In genomic region chr17:7436556-7437368, GRCh38 we compare ENCODE assay signal across 9 cellular contexts. TPM values are rescaled to one million over a fixed set of nuclear protein-coding genes. Genes with fewer than 3 reads are reported as not detected.
A peak's percentile ranks its signal among the peaks of the same experiment; 100 is the strongest.
DNase-seq lines count a peak whose midpoint lies in the region; ATAC-seq and TF ChIP-seq lines count a peak whose summit lies in the region.
"Had no signal": no experiment of that assay in that cellular context is flagged by ENCODE, and none has a peak within 500 bp of the region (broad histone marks: within the 10 kb centered on the region; RNA-seq: fewer than 3 reads in every experiment).

No MANE protein-coding gene starts in this region.

- H3K4me3 ChIP-seq in Caco-2 (ENCODE audit: low read depth, low read length) (peak overlapping the region; percentile 55), OCI-LY7 (ENCODE audit: low read depth, low read length, poor library complexity, severe bottlenecking) (peak overlapping the region; percentile 76)

- H3K9me3 Mint-ChIP-seq in Caco-2 (ENCODE audit: unreplicated experiment), result no peaks in the 10 kb centered on the region

- H3K27me3 ChIP-seq in Caco-2 (replicated peaks; ENCODE audit: control insufficient read depth, insufficient read depth, low read length), result no peaks in the 10 kb centered on the region

- no TSS peak for BruUV-seq in Caco-2 (replicated peaks; lab: Mats Ljungman, UMichigan)
- BruUV-seq in OCI-LY7 (replicated peaks; lab: Mats Ljungman, UMichigan), result no TSS peak

- H3K36me3 Mint-ChIP-seq in Caco-2 (ENCODE audit: insufficient read depth, unreplicated experiment), result peaks cover 23% of the 10 kb centered on the region

- POLR2A ChIA-PET in Caco-2 (lab: Charles Lee), result interaction anchor here (0.5 to 2.9 kb wide), 5 partner anchors 28 to 47 kb away, joined by 3 to 38 read pairs (median 4); partner anchors contain the start of genes POLR2A, TMEM256 and ZBTB4
- POLR2A ChIA-PET in OCI-LY7 (lab: Charles Lee), result interaction anchor here (0.5 to 2.5 kb wide), 3 partner anchors 12 to 174 kb away, joined by 3 to 8 read pairs (median 6); partner anchors contain the start of gene TMEM256

- intact Hi-C loops in Caco-2 (cut with micrococcal nuclease; ENCODE audit: unreplicated experiment) (loop anchor here (1.0 to 5.0 kb wide), 3 partner anchors 47 to 251 kb away; partner anchors contain the start of genes TMEM95, TP53 and WRAP53), OCI-LY7 (cut with micrococcal nuclease; ENCODE audit: unreplicated experiment) (loop anchor here (1.0 to 5.0 kb wide), 5 partner anchors 48 to 399 kb away; partner anchors contain the start of genes POLR2A, SENP3, SLC16A13 and WRAP53)

- no peaks in the 10 kb centered on the region for H3K36me3 ChIP-seq in Caco-2 (ENCODE audit: control insufficient read depth, insufficient read depth, low read length)
- H3K36me3 ChIP-seq in OCI-LY7 (ENCODE audit: insufficient read depth, low read length), result no peaks in the 10 kb centered on the region

- H3K4me2 ChIP-seq in OCI-LY7 (ENCODE audit: low read length), result peak overlapping the region; percentile 99

- CTCF ChIA-PET in Caco-2 (lab: Charles Lee), result interaction anchor here (0.6 to 2.9 kb wide), 12 partner anchors 15 to 124 kb away, joined by 3 to 21 read pairs (median 3); partner anchors contain the start of genes TMEM256, TNFSF13 and ZBTB4
- CTCF ChIA-PET in OCI-LY7 (lab: Charles Lee; ENCODE audit: unreplicated experiment), result interaction anchor here (0.6 to 1.9 kb wide), 6 partner anchors 18 to 124 kb away, joined by 3 to 18 read pairs (median 6); partner anchors contain the start of genes TMEM256 and TMEM95

- H3K4me1 ChIP-seq in Caco-2 (no peaks in the 10 kb centered on the region), OCI-LY7 (ENCODE audit: insufficient read depth, low read length, poor library complexity, severe bottlenecking) (peaks cover 40% of the 10 kb centered on the region)

- peak overlapping the region; percentile 61; the same call in 1 of the 2 replicates for H2AFZ ChIP-seq in OCI-LY7 (ENCODE audit: low read length)

- peak; percentile 45 to 48 for TF ChIP-seq CTCF in Caco-2 (IDR thresholded peaks at IDR 0.05; ENCODE audit: insufficient read depth in 1 of 2, low read depth in 1 of 2, low read length in 1 of 2, severe bottlenecking in 1 of 2, unreplicated experiment in 1 of 2)
- peak; percentile 88 for TF ChIP-seq CTCF in OCI-LY7 (conservative IDR thresholded peaks at IDR 0.05; ENCODE audit: low read length)

- ATAC-seq in HG03196 (IDR thresholded peaks at IDR 0.05; ENCODE audit: unreplicated experiment), result peak; percentile 30
- ATAC-seq in esophagus mucosa, result peak; percentile 73
- no peak for ATAC-seq in HG02840 (IDR thresholded peaks at IDR 0.05; ENCODE audit: low FRiP score, unreplicated experiment)

- H3K27ac Mint-ChIP-seq in Caco-2 (ENCODE audit: unreplicated experiment), result peak overlapping the region; percentile 95

- H4K20me1 ChIP-seq in OCI-LY7 (ENCODE audit: insufficient read depth, low read length), result no peaks in the 10 kb centered on the region

- H3K79me2 ChIP-seq in OCI-LY7 (ENCODE audit: insufficient read depth, low read depth, low read length), result peaks cover 4% of the 10 kb centered on the region; the same call in 1 of the 2 replicates

- H3K4me1 Mint-ChIP-seq in Caco-2 (ENCODE audit: low read depth, unreplicated experiment), result peaks cover 6% of the 10 kb centered on the region

- DNase-seq in Caco-2, result peak; percentile 74 to 86
- DNase-seq in OCI-LY7 (ENCODE audit: low spot score), result peak; percentile 91
- DNase-seq in activated T-cell treated with anti-CD3 and anti-CD28 coated beads for 48 hours (ENCODE audit: low read depth), result peak; percentile 88
- peak; percentile 82 for DNase-seq in mucosa of gallbladder (ENCODE audit: low spot score)
- peak; percentile 38 to 64 for DNase-seq in stimulated activated CD8-positive, alpha-beta memory T cell treated with anti-CD3 and anti-CD28 coated beads, Interleukin-4, amount 100 ng/mL, for 1 hour (ENCODE audit: low read depth in 2 of 2, low spot score in 1 of 2)

- no peaks in the 10 kb centered on the region for H3K9me2 ChIP-seq in OCI-LY7 (ENCODE audit: insufficient read depth, low read length)

- peak overlapping the region; percentile 81 for H3K4me3 Mint-ChIP-seq in Caco-2 (ENCODE audit: unreplicated experiment)

- H3K27ac ChIP-seq in OCI-LY7 (ENCODE audit: low read depth, low read length, poor library complexity, severe bottlenecking), result peak overlapping the region; percentile 77

- H3K27me3 Mint-ChIP-seq in Caco-2 (ENCODE audit: insufficient read depth, unreplicated experiment), result no peaks in the 10 kb centered on the region

- no peaks in the 10 kb centered on the region for H3K9me3 ChIP-seq in Caco-2
- H3K9me3 ChIP-seq in OCI-LY7 (ENCODE audit: low read length), result no peaks in the 10 kb centered on the region

RNA-seq across cellular contexts. Expression of gene TMEM102, which starts 1.5 kb away (rescaled TPM):
- total RNA-seq in Caco-2 (2022) (2.9 and 3.7 TPM in 2 replicates), OCI-LY7 (2022) (16.6 and 18.9 TPM in 2 replicates), esophagus mucosa (8.2 TPM), mucosa of gallbladder (14.3 TPM)
- 13.4 and 15.6 TPM in 2 replicates for total RNA-seq in OCI-LY7 (2014; rRNA removed; shearing (Covaris generic))

RNA-seq across cellular contexts. Expression of gene FGF11, which starts 2.5 kb away (rescaled TPM):
- total RNA-seq in Caco-2 (2022) (0.91 and 1.3 TPM in 2 replicates), OCI-LY7 (2022) (9.9 and 11.0 TPM in 2 replicates), esophagus mucosa (8.6 TPM), mucosa of gallbladder (2.7 TPM)
- total RNA-seq in OCI-LY7 (2014; rRNA removed; shearing (Covaris generic)), result 1.3 and 2.8 TPM in 2 replicates

RNA-seq across cellular contexts. Expression of gene CHRNB1, which starts 8.1 kb away (rescaled TPM):
- total RNA-seq in Caco-2 (2022) (1.7 and 2.6 TPM in 2 replicates), OCI-LY7 (2022) (13.4 and 15.6 TPM in 2 replicates), esophagus mucosa (4.9 TPM), mucosa of gallbladder (10.0 TPM)
- 12.7 and 13.2 TPM in 2 replicates for total RNA-seq in OCI-LY7 (2014; rRNA removed; shearing (Covaris generic))

RNA-seq across cellular contexts. Expression of gene SPEM3, which starts 8.1 kb away (rescaled TPM):
- total RNA-seq in Caco-2 (2022) (not detected in 2 replicates), OCI-LY7 (2022) (not detected in 2 replicates), esophagus mucosa (not detected), mucosa of gallbladder (not detected)
- total RNA-seq in OCI-LY7 (2014; rRNA removed; shearing (Covaris generic)), result not detected in 2 replicates
- total RNA-seq: T-helper 2 cell treated with Interferon-gamma antibody and Interleukin-4, amounts not matched to agents 100 ng/mL and 5 ng/mL, for 36 hours had no signal

RNA-seq across cellular contexts. Expression of gene SPEM2, which starts 11.3 kb away (rescaled TPM):
- total RNA-seq in Caco-2 (2022), result not detected in 2 replicates
- total RNA-seq in OCI-LY7 (2014; rRNA removed; shearing (Covaris generic)), result not detected in 2 replicates
- total RNA-seq in OCI-LY7 (2022), result not detected in 2 replicates
- total RNA-seq in esophagus mucosa, result not detected
- total RNA-seq in mucosa of gallbladder, result not detected
- total RNA-seq: T-helper 2 cell treated with Interferon-gamma antibody and Interleukin-4, amounts not matched to agents 100 ng/mL and 5 ng/mL, for 36 hours had no signal
